ENCODE assay signal across 17 cellular contexts in genomic region chr15:38944551-38944950, GRCh38.
A peak's percentile ranks its signal among the peaks of the same experiment; 100 is the strongest.
DNase-seq lines count a peak whose midpoint lies in the region; ATAC-seq, FAIRE-seq and TF ChIP-seq lines count a peak whose summit lies in the region.
"Had no signal": no experiment of that assay in that cellular context is flagged by ENCODE, and none has a peak within 500 bp of the region (broad histone marks: within the 10 kb centered on the region; RNA-seq: fewer than 3 reads in every experiment).

No MANE protein-coding gene starts in this region.

- FAIRE-seq in pancreas (lab: Jason Lieb, UNC), result no peak
- FAIRE-seq: G401.6, GM12891 had no signal

- H3K4me2 ChIP-seq in H9 (ENCODE audit: insufficient read depth, insufficient read length, low read length), result no peak overlapping the region

- H3K4me3 ChIP-seq in body of pancreas (no peak overlapping the region), pancreas (no peak overlapping the region), lower lobe of right lung (no peak overlapping the region)
- H3K4me3 ChIP-seq: GM23248 had no signal

- H3K18ac ChIP-seq in H9 (ENCODE audit: insufficient read length, low read depth, low read length), result peak overlapping the region; percentile 64

- H2AFZ ChIP-seq in H9 (ENCODE audit: low read length), result no peak overlapping the region
- H2AFZ ChIP-seq: GM23248 had no signal

- no peak overlapping the region for H3K4ac ChIP-seq in H9 (ENCODE audit: low read depth, low read length)

- H3K9ac ChIP-seq in H9 (ENCODE audit: extremely low read depth, insufficient read length, low read length), result no peak overlapping the region
- H3K9ac ChIP-seq: GM23248 had no signal

- H3K27me3 Mint-ChIP-seq in H9 (ENCODE audit: low read depth), result no peaks in the 10 kb centered on the region
- H3K27me3 Mint-ChIP-seq: B cell had no signal

- H2BK5ac ChIP-seq in H9 (ENCODE audit: insufficient read length, low read length), result no peak overlapping the region

- intact Hi-C loops in body of pancreas (cut with DNase I) (no loop called here), pancreas (cut with DNase I) (no loop called here), lower lobe of right lung (cut with DNase I) (no loop called here)

- TF ChIP-seq POLR2A in body of pancreas (IDR thresholded peaks at IDR 0.05), result no peak

- H2BK15ac ChIP-seq in H9 (ENCODE audit: low read depth, low read length), result no peak overlapping the region

- no peaks in the 10 kb centered on the region for H3K9me3 ChIP-seq in H9 (ENCODE audit: control insufficient read depth, low read depth, low read length)
- no peaks in the 10 kb centered on the region for H3K9me3 ChIP-seq in body of pancreas
- H3K9me3 ChIP-seq in pancreas, result no peaks in the 10 kb centered on the region
- no peaks in the 10 kb centered on the region for H3K9me3 ChIP-seq in lower lobe of right lung

- no peaks in the 10 kb centered on the region for H3K4me1 ChIP-seq in H9 (ENCODE audit: insufficient read depth, low read length)
- H3K4me1 ChIP-seq in body of pancreas, result peaks cover 9% of the 10 kb centered on the region
- H3K4me1 ChIP-seq in pancreas, result peaks cover 0 to 10% (median 0%) of the 10 kb centered on the region in 3 donors
- no peaks in the 10 kb centered on the region for H3K4me1 ChIP-seq in lower lobe of right lung

- no peaks in the 10 kb centered on the region for H3K36me3 Mint-ChIP-seq in H9 (ENCODE audit: insufficient read depth in 1 of 3, low read depth in 3 of 3)

- H3K23me2 ChIP-seq in H9 (ENCODE audit: insufficient read length, low read depth, low read length, poor library complexity, severe bottlenecking), result no peaks in the 10 kb centered on the region

- no peak overlapping the region for H3K14ac ChIP-seq in H9 (ENCODE audit: insufficient read depth, low read length)

- no peak overlapping the region for H3K23ac ChIP-seq in H9 (ENCODE audit: insufficient read length, low read depth, low read length)

- H4K20me1 ChIP-seq in H9 (ENCODE audit: control insufficient read depth, insufficient read depth, insufficient read length), result no peaks in the 10 kb centered on the region

- no peak overlapping the region for H2BK20ac ChIP-seq in H9 (ENCODE audit: low read depth, low read length, poor library complexity, severe bottlenecking)

- H2AK5ac ChIP-seq in H9 (ENCODE audit: insufficient read length, low read length), result no peak overlapping the region

- H4K8ac ChIP-seq in H9 (replicated peaks; ENCODE audit: insufficient read length, low read depth, low read length), result no peak overlapping the region

- H3K36me3 ChIP-seq in body of pancreas (replicated peaks in 1 of 2; ENCODE audit: insufficient read depth in 1 of 2, low read depth in 2 of 2), result no peaks in the 10 kb centered on the region
- H3K36me3 ChIP-seq in pancreas, result no peaks in the 10 kb centered on the region
- no peaks in the 10 kb centered on the region for H3K36me3 ChIP-seq in lower lobe of right lung

- H3K79me2 ChIP-seq in H9 (ENCODE audit: insufficient read depth, low read length), result no peaks in the 10 kb centered on the region

- TF ChIP-seq CTCF in H9 (conservative IDR thresholded peaks at IDR 0.05) (no peak), body of pancreas (IDR thresholded peaks at IDR 0.05) (no peak), pancreas (IDR thresholded peaks at IDR 0.05) (no peak), lower lobe of right lung (IDR thresholded peaks at IDR 0.05) (no peak)

- no peak overlapping the region for H3K4me3 Mint-ChIP-seq in H9
- H3K4me3 Mint-ChIP-seq: B cell; CD4-positive, alpha-beta T cell had no signal

- no peak for DNase-seq in H9
- no peak for DNase-seq in body of pancreas
- peak; percentile 54 for DNase-seq in kidney tubule cell (ENCODE audit: low spot score)
- DNase-seq in pancreas, result no peak
- DNase-seq in germinal center (ENCODE audit: low spot score), result no peak
- no peak for DNase-seq in nucleus accumbens (lab: John Stamatoyannopoulos, UW)
- no peak for DNase-seq in lower lobe of right lung
- DNase-seq: C1 segment of cervical spinal cord; CD4-positive, alpha-beta T cell; DMS79 treated with DMSO at 0.1 percent for 48 hours; EL; GM23248; H7 had no signal

- H3K27ac Mint-ChIP-seq in H9, result no peak overlapping the region
- H3K27ac Mint-ChIP-seq: B cell; CD4-positive, alpha-beta T cell had no signal

- ATAC-seq in body of pancreas, result peak; percentile 38
- peak in 3 of 4 donors; percentile 34 to 56 (median 52) for ATAC-seq in pancreas
- ATAC-seq in HG02610 (IDR thresholded peaks at IDR 0.05; ENCODE audit: unreplicated experiment), result no peak
- no peak for ATAC-seq in lower lobe of right lung

- H3K9me3 Mint-ChIP-seq in H9, result no peaks in the 10 kb centered on the region
- H3K9me3 Mint-ChIP-seq: CD4-positive, alpha-beta T cell had no signal

- H4K5ac ChIP-seq in H9 (ENCODE audit: insufficient read length, low read depth, low read length), result no peak overlapping the region

- H3K27me3 ChIP-seq in H9 (ENCODE audit: insufficient read depth, low read length) (no peaks in the 10 kb centered on the region), body of pancreas (no peaks in the 10 kb centered on the region), pancreas (no peaks in the 10 kb centered on the region), lower lobe of right lung (ENCODE audit: low read depth) (no peaks in the 10 kb centered on the region)

- no peak overlapping the region for H3K56ac ChIP-seq in H9 (ENCODE audit: insufficient read length, low read depth, low read length)

- no peak overlapping the region for H2BK12ac ChIP-seq in H9 (ENCODE audit: insufficient read length, low read depth, low read length)

- no peak overlapping the region for H3K27ac ChIP-seq in H9 (ENCODE audit: insufficient read length, low read depth, low read length)
- peak overlapping the region in 1 of 4 donors; percentile 67 for H3K27ac ChIP-seq in body of pancreas
- peak overlapping the region in 2 of 4 donors; percentile 40 to 45 for H3K27ac ChIP-seq in pancreas
- no peak overlapping the region for H3K27ac ChIP-seq in lower lobe of right lung
- H3K27ac ChIP-seq: GM23248 had no signal

- H4K91ac ChIP-seq in H9 (ENCODE audit: insufficient read length, low read depth, low read length), result no peak overlapping the region

- H2BK120ac ChIP-seq in H9 (ENCODE audit: low read depth, low read length, poor library complexity, severe bottlenecking), result no peak overlapping the region

- H3K79me1 ChIP-seq in H9 (ENCODE audit: insufficient read depth, low read depth, low read length, poor library complexity, severe bottlenecking), result no peaks in the 10 kb centered on the region

- H3K4me1 Mint-ChIP-seq in H9, result peaks cover 5 to 8% of the 10 kb centered on the region in 2 experiments; a peak in 2 of 4 replicates
- H3K4me1 Mint-ChIP-seq: B cell had no signal

- no peak overlapping the region for H3T11ph ChIP-seq in H9 (ENCODE audit: low read length)

Comparison
In these comparisons a context has a peak if more than half of its experiments do, and no peak if none do; other contexts are left out.
1. ATAC-seq: peak in body of pancreas (single experiment) and pancreas (3 of 4); none in HG02610 (single experiment) and lower lobe of right lung (0 of 2).